In the genomic region with DNA sequence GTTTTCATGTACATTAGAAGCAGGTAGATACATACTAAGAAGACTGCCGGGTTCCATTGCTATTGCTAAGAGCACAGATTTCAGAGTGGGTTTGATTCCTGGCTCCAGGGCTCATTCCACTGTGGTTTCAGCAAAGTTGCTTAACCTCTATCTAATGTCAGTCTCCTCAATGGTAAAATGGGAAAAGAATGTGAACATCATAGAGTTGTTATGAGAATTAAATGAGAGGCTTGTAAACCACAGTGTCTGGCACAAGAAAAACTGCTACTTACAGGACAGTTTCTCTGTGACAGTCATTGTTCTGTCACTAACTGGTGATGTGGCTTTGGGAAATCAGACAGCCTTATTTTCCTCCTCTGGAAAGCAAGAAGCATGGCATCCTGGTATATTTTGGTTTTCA, we compare ENCODE assay signal across 19 cellular contexts. TPM values are rescaled to one million over a fixed set of nuclear protein-coding genes. Genes with fewer than 3 reads are reported as not detected.
DNase-seq lines count a peak whose midpoint lies in the region; ATAC-seq, FAIRE-seq and TF ChIP-seq lines count a peak whose summit lies in the region.
"Had no signal": no experiment of that assay in that cellular context is flagged by ENCODE, and none has a peak within 500 bp of the region (broad histone marks: within the 10 kb centered on the region; RNA-seq: fewer than 3 reads in every experiment).

No MANE protein-coding gene starts in this region.

- H3K27me3 Mint-ChIP-seq in neural progenitor cell (ENCODE audit: insufficient read depth, low read depth) = peaks cover 11% of the 10 kb centered on the region

- H3K4me1 Mint-ChIP-seq in neural progenitor cell = peaks cover 61% of the 10 kb centered on the region
- H3K4me1 Mint-ChIP-seq: activated naive CD4-positive, alpha-beta T cell treated with anti-CD3 and anti-CD28 coated beads, Interleukin-2, amount 50 U/mL, for 24 hours; central memory CD8-positive, alpha-beta T cell had no signal

- H3K36me3 ChIP-seq in neural progenitor cell (no peaks in the 10 kb centered on the region), pancreas (no peaks in the 10 kb centered on the region)
- H3K36me3 ChIP-seq: uterus had no signal

- peaks cover 5% of the 10 kb centered on the region for H3K9me3 ChIP-seq in neural progenitor cell (ENCODE audit: low read depth)
- no peaks in the 10 kb centered on the region for H3K9me3 ChIP-seq in pancreas
- H3K9me3 ChIP-seq: uterus had no signal

- TF ChIP-seq CTCF in choroid plexus epithelial cell (conservative IDR thresholded peaks at IDR 0.05; ENCODE audit: low read depth, low read length) (no peak), neural progenitor cell (IDR thresholded peaks at IDR 0.05) (no peak), pancreas (IDR thresholded peaks at IDR 0.05) (no peak)

- H3K4me3 Mint-ChIP-seq in neural progenitor cell = no peak overlapping the region
- H3K4me3 Mint-ChIP-seq: activated naive CD4-positive, alpha-beta T cell treated with anti-CD3 and anti-CD28 coated beads, Interleukin-2, amount 50 U/mL, for 24 hours; central memory CD8-positive, alpha-beta T cell had no signal

- H3K27ac Mint-ChIP-seq in neural progenitor cell = no peak overlapping the region
- H3K27ac Mint-ChIP-seq: activated naive CD4-positive, alpha-beta T cell treated with anti-CD3 and anti-CD28 coated beads, Interleukin-2, amount 50 U/mL, for 24 hours had no signal

- H3K4me3 ChIP-seq in choroid plexus epithelial cell (ENCODE audit: low read depth, low read length) (no peak overlapping the region), neural progenitor cell (no peak overlapping the region), pancreas (no peak overlapping the region)
- H3K4me3 ChIP-seq: uterus had no signal

- 94 to 95% methylated on average over 1 of the region's 1 CpG for WGBS in pancreas, 2 donors

- peak; percentile 50 for DNase-seq in AG08396 (ENCODE audit: low spot score)
- DNase-seq in M059J (ENCODE audit: low read depth) = peak; percentile 95
- peak; percentile 80 for DNase-seq in choroid plexus epithelial cell (ENCODE audit: low read depth)
- peak; percentile 84 for DNase-seq in islet precursor cell
- no peak for DNase-seq in neural progenitor cell (ENCODE audit: low spot score)
- no peak for DNase-seq in middle frontal gyrus (ENCODE audit: extremely low spot score, low spot score)
- no peak for DNase-seq in pancreas
- DNase-seq: activated CD4-positive, alpha-beta T cell treated with anti-CD3 and anti-CD28 coated beads, Interleukin-2, amount 50 U/mL, for 4 hours; activated T-cell treated with anti-CD3 and anti-CD28 coated beads, Interleukin-2, amount 50 U/mL, for 1 hour; COR-L47; glutamatergic neuron; mesendoderm; NCI-H2081 treated with DMSO at 0.1 percent for 48 hours; right cardiac atrium; stimulated activated CD4-positive, alpha-beta T cell treated with anti-CD3 and anti-CD28 coated beads, Interleukin-1b, Interleukin-23, amount 100 ng/mL, for 48 hours; uterus had no signal

- H3K27ac ChIP-seq in neural progenitor cell (no peak overlapping the region), pancreas (no peak overlapping the region)
- H3K27ac ChIP-seq: uterus had no signal

- no peaks in the 10 kb centered on the region for H4K20me1 ChIP-seq in neural progenitor cell (ENCODE audit: low read depth)

- H3K36me3 Mint-ChIP-seq in neural progenitor cell = peaks cover 4% of the 10 kb centered on the region
- H3K36me3 Mint-ChIP-seq: activated naive CD4-positive, alpha-beta T cell treated with anti-CD3 and anti-CD28 coated beads, Interleukin-2, amount 50 U/mL, for 24 hours had no signal

- peaks cover 6% of the 10 kb centered on the region for H3K9me3 Mint-ChIP-seq in neural progenitor cell
- H3K9me3 Mint-ChIP-seq: activated naive CD4-positive, alpha-beta T cell treated with anti-CD3 and anti-CD28 coated beads, Interleukin-2, amount 50 U/mL, for 24 hours; central memory CD8-positive, alpha-beta T cell had no signal

- intact Hi-C loops in pancreas (cut with DNase I) = no loop called here

- H2AFZ ChIP-seq in neural progenitor cell (replicated peaks) = no peak overlapping the region

- H3F3A ChIP-seq in neural progenitor cell (ENCODE audit: low read depth) = peaks cover 22% of the 10 kb centered on the region

- H3K27me3 ChIP-seq in neural progenitor cell = peaks cover 4% of the 10 kb centered on the region
- H3K27me3 ChIP-seq in pancreas = no peaks in the 10 kb centered on the region
- H3K27me3 ChIP-seq: uterus had no signal

- peaks cover 49% of the 10 kb centered on the region for H3K4me1 ChIP-seq in neural progenitor cell
- peaks cover 0 to 7% (median 0%) of the 10 kb centered on the region in 3 donors for H3K4me1 ChIP-seq in pancreas
- H3K4me1 ChIP-seq: uterus had no signal

- ATAC-seq in GM21360 (IDR thresholded peaks at IDR 0.05; ENCODE audit: unreplicated experiment) = no peak
- ATAC-seq in pancreas = no peak
- ATAC-seq: right cardiac atrium had no signal

- no peaks in the 10 kb centered on the region for H3K79me2 ChIP-seq in neural progenitor cell (ENCODE audit: low read depth)

- FAIRE-seq in pancreas (lab: Jason Lieb, UNC) = no peak

- H3K9ac ChIP-seq in neural progenitor cell = no peak overlapping the region

- no peak overlapping the region for H3K4me2 ChIP-seq in neural progenitor cell

RNA-seq across cellular contexts. Expression of gene PLXNA2, which starts 10.7 kb away (rescaled TPM):
- total RNA-seq in M059J (2014; rRNA removed; shearing (Covaris generic)) = 2.0 and 2.8 TPM in 2 replicates
- 1.7 and 2.3 TPM in 2 replicates for total RNA-seq in neural progenitor cell (ENCODE audit: low replicate concordance)
- 100 to 1,000 TPM in 2 of 6 donors, 10 to 100 TPM in 4; 63.9 to 137 (median 80.1) TPM for total RNA-seq in pancreas
- polyA plus RNA-seq in pancreas = 10 to 100 TPM; 48.7 to 52.2 TPM

Comparison
In these comparisons a context has a peak if more than half of its experiments do, and no peak if none do; other contexts are left out.
1. DNase-seq: peak in AG08396 (single experiment), M059J (single experiment), choroid plexus epithelial cell (single experiment) and islet precursor cell (single experiment); none in neural progenitor cell (single experiment), middle frontal gyrus (single experiment) and pancreas (0 of 6).
2. RNA of gene PLXNA2, which starts 10.7 kb away (total RNA-seq): 63.9 to 137 TPM in pancreas; 2.0 to 2.8 TPM in M059J and 1.7 to 2.3 TPM in neural progenitor cell; every median in the first group is over 10 times any median in the second.